Comparison of ENCODE assay signal across 2 cellular contexts in genomic region chr6:28758046-28758817, GRCh38.
TF ChIP-seq lines count a peak whose summit lies in the region.

No MANE protein-coding gene starts in this region.

TF ChIP-seq in Ishikawa, 13 proteins besides CTCF, POLR2A, EP300 and RAD21 (continued from another document):
- no peak for TF ChIP-seq ZBTB7A (IDR thresholded peaks at IDR 0.05; ENCODE audit: low read depth)
- peak; percentile 57 for TF ChIP-seq MAX (IDR thresholded peaks at IDR 0.05)
- TF ChIP-seq CREB1 (IDR thresholded peaks at IDR 0.05; ENCODE audit: low read depth), result no peak
- TF ChIP-seq TAF1 (IDR thresholded peaks at IDR 0.05; ENCODE audit: low read depth), result no peak

TF ChIP-seq in SK-N-SH, 30 proteins besides CTCF, POLR2A, EP300 and RAD21 (continued from another document):
- TF ChIP-seq POLR2AphosphoS5 (IDR thresholded peaks at IDR 0.05; ENCODE audit: low read depth, low read length), result no peak
